In genomic region chr2:28578768-28579167, GRCh38 we compare ENCODE assay signal across 18 cellular contexts.
DNase-seq lines count a peak whose midpoint lies in the region; ATAC-seq, FAIRE-seq and TF ChIP-seq lines count a peak whose summit lies in the region.
"Had no signal": no experiment of that assay in that cellular context is flagged by ENCODE, and none has a peak within 500 bp of the region (broad histone marks: within the 10 kb centered on the region; RNA-seq: fewer than 3 reads in every experiment).

No MANE protein-coding gene starts in this region.

- no peak for TF ChIP-seq POLR2A in A549 (IDR thresholded peaks at IDR 0.05; ENCODE audit: low read length)
- no peak for TF ChIP-seq POLR2A in endothelial cell of umbilical vein (IDR thresholded peaks at IDR 0.05; ENCODE audit: low read depth, low read length)
- no peak for TF ChIP-seq POLR2A in gastrocnemius medialis (IDR thresholded peaks at IDR 0.05)

- no peak overlapping the region for H3K9ac ChIP-seq in endothelial cell of umbilical vein (replicated peaks; ENCODE audit: extremely low read depth, insufficient read depth, low read length)
- H3K9ac ChIP-seq: BLaER1 had no signal

- H3K9me3 ChIP-seq in A549 (no peaks in the 10 kb centered on the region), endothelial cell of umbilical vein (replicated peaks; ENCODE audit: control insufficient read depth, insufficient read depth, low read length) (no peaks in the 10 kb centered on the region), gastrocnemius medialis (no peaks in the 10 kb centered on the region), left ventricle myocardium inferior (replicated peaks) (no peaks in the 10 kb centered on the region)
- H3K9me3 ChIP-seq: BLaER1 had no signal

- ATAC-seq in A549 (no peak), gastrocnemius medialis (no peak)
- ATAC-seq: GM23338 had no signal

- TF ChIP-seq RAD21 in A549 (conservative IDR thresholded peaks at IDR 0.05 in 1 of 2, IDR thresholded peaks at IDR 0.05 in 1 of 2) = no peak

- intact Hi-C loops in endothelial cell of umbilical vein (cut with micrococcal nuclease) = no loop called here
- intact Hi-C loops in gastrocnemius medialis (cut with DNase I; ENCODE audit: low total_unique reads) = no loop called here
- intact Hi-C loops in left ventricle myocardium inferior (cut with micrococcal nuclease) = no loop called here

- peak overlapping the region; percentile 30 to 52; a peak in 4 of 6 replicates for H3K27ac ChIP-seq in A549
- no peak overlapping the region for H3K27ac ChIP-seq in endothelial cell of umbilical vein (ENCODE audit: insufficient read depth, low read depth, low read length)
- H3K27ac ChIP-seq in gastrocnemius medialis = peak overlapping the region; percentile 54 to 69 (median 65)
- no peak overlapping the region for H3K27ac ChIP-seq in left ventricle myocardium inferior (replicated peaks)
- H3K27ac ChIP-seq: 22Rv1, BLaER1, HL-60 had no signal

- BruUV-seq in endothelial cell of umbilical vein (replicated peaks; lab: Mats Ljungman, UMichigan) = no TSS peak

- H4K20me1 ChIP-seq in endothelial cell of umbilical vein (replicated peaks; ENCODE audit: control insufficient read depth, extremely low read depth, insufficient read depth, low read length) = no peaks in the 10 kb centered on the region
- H4K20me1 ChIP-seq: BLaER1 had no signal

- TF ChIP-seq EP300 in A549 (IDR thresholded peaks at IDR 0.05) = no peak

- TF ChIP-seq CTCF in A549 (IDR thresholded peaks at IDR 0.05) (no peak), endothelial cell of umbilical vein (IDR thresholded peaks at IDR 0.05; ENCODE audit: extremely low read depth in 1 of 2, insufficient read depth in 1 of 2, low read depth in 1 of 2, low read length in 2 of 2) (no peak), gastrocnemius medialis (IDR thresholded peaks at IDR 0.05 in 4 of 5, conservative IDR thresholded peaks at IDR 0.05 in 1 of 5) (no peak), left ventricle myocardium inferior (IDR thresholded peaks at IDR 0.05; ENCODE audit: borderline replicate concordance) (no peak)

- FAIRE-seq in A549 (lab: Jason Lieb, UNC) = no peak
- FAIRE-seq in endothelial cell of umbilical vein (lab: Jason Lieb, UNC) = peak; percentile 4
- FAIRE-seq: H54 had no signal

- H3K4me3 ChIP-seq in A549 = no peak overlapping the region
- H3K4me3 ChIP-seq in endothelial cell of umbilical vein (replicated peaks in 1 of 3; ENCODE audit: insufficient read depth in 1 of 3, low read depth in 1 of 3, low read length in 3 of 3) = no peak overlapping the region
- H3K4me3 ChIP-seq in gastrocnemius medialis = no peak overlapping the region
- H3K4me3 ChIP-seq in left ventricle myocardium inferior = no peak overlapping the region
- H3K4me3 ChIP-seq: BLaER1, GM23338 had no signal

- H3K79me2 ChIP-seq in endothelial cell of umbilical vein (ENCODE audit: control insufficient read depth, insufficient read depth, low read length) = no peaks in the 10 kb centered on the region

- in situ Hi-C loops in gastrocnemius medialis (cut with MboI; ENCODE audit: low sequenced_read_pairs in 4 of 4) = no loop called here

- POLR2A ChIA-PET in A549 (lab: Yijun Ruan, JAX) (no interaction called here), endothelial cell of umbilical vein (lab: Charles Lee) (no interaction called here)

- H3K36me3 ChIP-seq in endothelial cell of umbilical vein (ENCODE audit: control insufficient read depth in 2 of 2, extremely low read depth in 1 of 2, insufficient read depth in 2 of 2, low read length in 2 of 2) (no peaks in the 10 kb centered on the region), gastrocnemius medialis (no peaks in the 10 kb centered on the region), left ventricle myocardium inferior (no peaks in the 10 kb centered on the region)
- H3K36me3 ChIP-seq: BLaER1 had no signal

- CTCF ChIA-PET in A549 (lab: Yijun Ruan, JAX) = interaction anchor here (0.6 to 11.9 kb wide), 7 partner anchors 11 to 896 kb away, joined by 3 to 155 read pairs (median 3); partner anchors contain the start of gene PPP1CB
- CTCF ChIA-PET in endothelial cell of umbilical vein (lab: Charles Lee) = interaction anchor here (0.8 to 5.2 kb wide), 3 partner anchors 12 to 16 kb away, joined by 3 to 30 read pairs (median 4); no protein-coding TSS in a partner anchor

- dilution Hi-C loops in endothelial cell of umbilical vein (cut with MboI; ENCODE audit: extremely low pct_ligation_motif_present, low sequenced_read_pairs) = no loop called here

- H3K4me2 ChIP-seq in A549 (no peak overlapping the region), endothelial cell of umbilical vein (ENCODE audit: insufficient read depth, low read length) (no peak overlapping the region)
- H3K4me2 ChIP-seq: BLaER1, GM23338 had no signal

- H3K9me1 ChIP-seq in endothelial cell of umbilical vein (replicated peaks; ENCODE audit: control insufficient read depth, extremely low read depth, insufficient read depth, low read length) = no peaks in the 10 kb centered on the region

- peaks cover 15% of the 10 kb centered on the region for H3K4me1 ChIP-seq in A549
- H3K4me1 ChIP-seq in endothelial cell of umbilical vein (ENCODE audit: control insufficient read depth, extremely low read depth, insufficient read depth, low read length) = peaks cover 5% of the 10 kb centered on the region
- H3K4me1 ChIP-seq in gastrocnemius medialis = peaks cover 20 to 21% of the 10 kb centered on the region in 2 donors
- H3K4me1 ChIP-seq in left ventricle myocardium inferior = peaks cover 5% of the 10 kb centered on the region
- H3K4me1 ChIP-seq: BLaER1 had no signal

- H3K27me3 ChIP-seq in endothelial cell of umbilical vein (ENCODE audit: control insufficient read depth in 2 of 2, insufficient read depth in 2 of 2, low read length in 2 of 2) = no peaks in the 10 kb centered on the region
- no peaks in the 10 kb centered on the region for H3K27me3 ChIP-seq in gastrocnemius medialis
- H3K27me3 ChIP-seq in left ventricle myocardium inferior (ENCODE audit: low read depth) = no peaks in the 10 kb centered on the region
- H3K27me3 ChIP-seq: BLaER1 had no signal

- WGBS in A549 (ENCODE audit: missing lambda C conversion rate) = 69% methylated on average over 2 of the region's 2 CpGs

- DNase-seq in A549 (ENCODE audit: low read depth in 1 of 2, low spot score in 1 of 2) (no peak), ELF-1 (ENCODE audit: low read depth, low spot score) (peak; percentile 66), endothelial cell of umbilical vein (ENCODE audit: low read depth, low spot score) (no peak), gastrocnemius medialis (peak in 1 of 2 donors; percentile 2), left ventricle myocardium inferior (no peak), T-helper 9 cell (no peak)
- DNase-seq in stimulated activated CD4-positive, alpha-beta T cell treated with anti-CD3 and anti-CD28 coated beads, Interleukin-1b, Interleukin-23, amount 100 ng/mL, for 48 hours = no peak
- DNase-seq: Calu3; CD4-positive, alpha-beta memory T cell; DMS53; DND-41; GF-D8; HCEC 1CT had no signal

- no peak overlapping the region for H2AFZ ChIP-seq in endothelial cell of umbilical vein (ENCODE audit: low read depth, low read length)

TF ChIP-seq in A549, 52 proteins besides CTCF, POLR2A, EP300 and RAD21:
- TF ChIP-seq POLR2AphosphoS2 (conservative IDR thresholded peaks at IDR 0.05; ENCODE audit: low read length) = no peak
TF ChIP-seq in A549: peak in this region for 0.

TF ChIP-seq in endothelial cell of umbilical vein, 7 proteins besides CTCF, POLR2A, EP300 and RAD21:
- TF ChIP-seq MYC (IDR thresholded peaks at IDR 0.05; ENCODE audit: low read depth, low read length) = no peak

Comparison
In these comparisons a context has a peak if more than half of its experiments do, and no peak if none do; other contexts are left out.
1. H3K27ac ChIP-seq: peak in A549 (2 of 2) and gastrocnemius medialis (4 of 4); none in endothelial cell of umbilical vein (single experiment) and left ventricle myocardium inferior (single experiment).